9 cellular contexts compared by ENCODE assay signal in genomic region chr1:162632234-162632666, GRCh38. TPM values are rescaled to one million over a fixed set of nuclear protein-coding genes. Genes with fewer than 3 reads are reported as not detected.
DNase-seq lines count a peak whose midpoint lies in the region; ATAC-seq and TF ChIP-seq lines count a peak whose summit lies in the region.
"Had no signal": no experiment of that assay in that cellular context is flagged by ENCODE, and none has a peak within 500 bp of the region (broad histone marks: within the 10 kb centered on the region; RNA-seq: fewer than 3 reads in every experiment).

TSS of gene DDR2 (plus strand) at chr1:162632464. CDS start at chr1:162719064, 86,600 bp downstream.

- H3K4me2 ChIP-seq in osteoblast (ENCODE audit: insufficient read depth, low read length) = peak within 1 kb of the TSS; percentile 95

- peak; percentile 99 for DNase-seq in AG10803 (ENCODE audit: low read depth)
- peak; percentile 74 to 85 for DNase-seq in SJCRH30
- peak; percentile 99 for DNase-seq in fibroblast of the aortic adventitia (ENCODE audit: low read depth)
- DNase-seq in osteoblast (ENCODE audit: insufficient read length, low spot score, missing footprints) = no peak
- no peak for DNase-seq in activated CD8-positive, alpha-beta memory T cell treated with anti-CD3 and anti-CD28 coated beads, Interleukin-2, amount 10 ng/mL, durations not matched to agents 7 days and 5 days
- DNase-seq in GM20000 (ENCODE audit: low spot score) = no peak
- no peak for DNase-seq in NCI-H2029 (lab: John Stamatoyannopoulos, UW)
- no peak for DNase-seq in SW 1271 (lab: John Stamatoyannopoulos, UW)
- DNase-seq: DND-41 had no signal

- H3K27me3 ChIP-seq in SJCRH30 (no peaks in the 10 kb centered on the region), osteoblast (ENCODE audit: insufficient read depth, low read length) (no peaks in the 10 kb centered on the region)

- no peak within 1 kb of the TSS for H3K4me3 Mint-ChIP-seq in activated CD8-positive, alpha-beta memory T cell treated with anti-CD3 and anti-CD28 coated beads, Interleukin-2, amount 10 ng/mL, durations not matched to agents 7 days and 5 days

- no peaks in the 10 kb centered on the region for H3K9me3 ChIP-seq in SJCRH30 (replicated peaks)
- no peaks in the 10 kb centered on the region for H3K9me3 ChIP-seq in osteoblast (ENCODE audit: low read depth, low read length)

- H3K36me3 ChIP-seq in SJCRH30 (no peaks in the 10 kb centered on the region), osteoblast (ENCODE audit: insufficient read depth, low read length) (no peaks in the 10 kb centered on the region)

- H3K4me1 Mint-ChIP-seq in activated CD8-positive, alpha-beta memory T cell treated with anti-CD3 and anti-CD28 coated beads, Interleukin-2, amount 10 ng/mL, durations not matched to agents 7 days and 5 days = peaks cover 4% of the 10 kb centered on the region

- CTCF ChIA-PET in activated CD8-positive, alpha-beta memory T cell treated with anti-CD3 and anti-CD28 coated beads, Interleukin-2, amount 10 ng/mL, durations not matched to agents 7 days and 5 days (lab: Charles Lee) = interaction anchor here (1.7 kb wide), 1 partner anchor 19 kb away, joined by 5 read pairs; no protein-coding TSS in a partner anchor

- no peak within 1 kb of the TSS for H3K27ac Mint-ChIP-seq in activated CD8-positive, alpha-beta memory T cell treated with anti-CD3 and anti-CD28 coated beads, Interleukin-2, amount 10 ng/mL, durations not matched to agents 7 days and 5 days

- H3K4me1 ChIP-seq in SJCRH30 (peaks cover 13% of the 10 kb centered on the region), osteoblast (ENCODE audit: insufficient read depth, low read length) (peaks cover 64% of the 10 kb centered on the region)

- TF ChIP-seq CTCF in AG10803 (conservative IDR thresholded peaks at IDR 0.05; ENCODE audit: low read length) = no peak
- no peak for TF ChIP-seq CTCF in fibroblast of the aortic adventitia (IDR thresholded peaks at IDR 0.05; ENCODE audit: insufficient read depth, low read length)
- no peak for TF ChIP-seq CTCF in osteoblast (IDR thresholded peaks at IDR 0.05; ENCODE audit: extremely low read depth, low read depth, low read length)
- no peak for TF ChIP-seq CTCF in GM20000 (IDR thresholded peaks at IDR 0.05; ENCODE audit: extremely low read depth, missing control alignments)

- no peaks in the 10 kb centered on the region for H3K9me3 Mint-ChIP-seq in activated CD8-positive, alpha-beta memory T cell treated with anti-CD3 and anti-CD28 coated beads, Interleukin-2, amount 10 ng/mL, durations not matched to agents 7 days and 5 days (ENCODE audit: low read depth)

- no peaks in the 10 kb centered on the region for H3K36me3 Mint-ChIP-seq in activated CD8-positive, alpha-beta memory T cell treated with anti-CD3 and anti-CD28 coated beads, Interleukin-2, amount 10 ng/mL, durations not matched to agents 7 days and 5 days

- peak within 1 kb of the TSS; percentile 39 for H2AFZ ChIP-seq in osteoblast (ENCODE audit: low read length)

- H4K20me1 ChIP-seq in osteoblast (ENCODE audit: insufficient read depth, low read length) = peaks cover 28% of the 10 kb centered on the region

- H3K27me3 Mint-ChIP-seq in activated CD8-positive, alpha-beta memory T cell treated with anti-CD3 and anti-CD28 coated beads, Interleukin-2, amount 10 ng/mL, durations not matched to agents 7 days and 5 days = peaks cover 6% of the 10 kb centered on the region

- no peak for ATAC-seq in activated CD8-positive, alpha-beta memory T cell treated with anti-CD3 and anti-CD28 coated beads, Interleukin-2, amount 10 ng/mL, durations not matched to agents 7 days and 5 days

- H3K79me2 ChIP-seq in osteoblast (ENCODE audit: insufficient read depth, low read length) = peaks cover 47% of the 10 kb centered on the region

- peak within 1 kb of the TSS; percentile 79 for H3K4me3 ChIP-seq in AG10803 (ENCODE audit: low read length)
- peak within 1 kb of the TSS; percentile 67 for H3K4me3 ChIP-seq in SJCRH30
- H3K4me3 ChIP-seq in fibroblast of the aortic adventitia (ENCODE audit: low read depth, low read length) = peak within 1 kb of the TSS; percentile 85
- H3K4me3 ChIP-seq in osteoblast (ENCODE audit: insufficient read depth, low read length) = peak within 1 kb of the TSS; percentile 79

- H3K27ac ChIP-seq in SJCRH30 (peak within 1 kb of the TSS; percentile 93), osteoblast (ENCODE audit: low read depth, low read length) (peak within 1 kb of the TSS; percentile 96)

RNA-seq across cellular contexts. Expression of gene DDR2, which starts in this region (rescaled TPM):
- total RNA-seq in SJCRH30 (2014; rRNA removed; shearing (Covaris generic)) = 41.1 and 47.8 TPM in 2 replicates
- 356 and 379 TPM in 2 replicates for total RNA-seq in fibroblast of the aortic adventitia (ENCODE audit: low replicate concordance)
- total RNA-seq in osteoblast = 363 and 384 TPM in 2 replicates
- total RNA-seq in activated CD8-positive, alpha-beta memory T cell treated with anti-CD3 and anti-CD28 coated beads, Interleukin-2, amount 10 ng/mL, durations not matched to agents 7 days and 5 days = under 1 TPM; 0.16 to 0.18 TPM

Comparison
In these comparisons a context has a peak if more than half of its experiments do, and no peak if none do; other contexts are left out.
1. RNA of gene DDR2 (total RNA-seq): 363 to 384 TPM in osteoblast, 356 to 379 TPM in fibroblast of the aortic adventitia and 41.1 to 47.8 TPM in SJCRH30; 0.16 to 0.18 TPM in activated CD8-positive, alpha-beta memory T cell treated with anti-CD3 and anti-CD28 coated beads, Interleukin-2, amount 10 ng/mL, durations not matched to agents 7 days and 5 days; every median in the first group is over 10 times any median in the second.
2. DNase-seq: peak in AG10803 (single experiment), SJCRH30 (2 of 2) and fibroblast of the aortic adventitia (single experiment); none in osteoblast (single experiment), activated CD8-positive, alpha-beta memory T cell treated with anti-CD3 and anti-CD28 coated beads, Interleukin-2, amount 10 ng/mL, durations not matched to agents 7 days and 5 days (single experiment), GM20000 (single experiment), NCI-H2029 (single experiment) and SW 1271 (0 of 2).
3. Peak in every context shown above with its lines, with median percentiles within 50 percentile points of each other: H3K4me3 ChIP-seq.